Comparison of ENCODE assay signal across 9 cellular contexts in the genomic region with DNA sequence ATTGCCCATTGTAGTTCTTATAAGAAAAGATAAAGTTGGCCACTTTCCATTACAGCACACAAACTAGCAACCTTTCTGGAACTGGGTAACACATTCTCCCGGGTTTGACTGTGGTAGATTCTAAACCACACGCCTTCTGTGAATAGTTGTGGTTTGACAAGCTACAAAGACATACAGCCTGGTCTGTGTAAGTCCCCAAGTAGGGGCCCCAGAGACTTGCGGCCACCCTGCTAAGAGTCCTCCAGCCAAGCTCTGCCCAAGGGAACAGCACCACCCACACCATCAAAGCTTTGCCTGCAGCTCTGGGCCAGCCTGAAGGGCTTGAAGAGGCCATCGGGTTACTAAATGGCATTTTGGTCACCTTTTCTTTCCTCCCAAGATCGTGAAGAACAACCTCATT.
A peak's percentile ranks its signal among the peaks of the same experiment; 100 is the strongest.
DNase-seq lines count a peak whose midpoint lies in the region; ATAC-seq and TF ChIP-seq lines count a peak whose summit lies in the region.
"Had no signal": no experiment of that assay in that cellular context is flagged by ENCODE, and none has a peak within 500 bp of the region (broad histone marks: within the 10 kb centered on the region; RNA-seq: fewer than 3 reads in every experiment).

No MANE protein-coding gene starts in this region.

- no peak overlapping the region for H3K27ac ChIP-seq in colonic mucosa
- H3K27ac ChIP-seq: neutrophil had no signal

- no peaks in the 10 kb centered on the region for H3K36me3 ChIP-seq in colonic mucosa
- H3K36me3 ChIP-seq: neutrophil had no signal

- no peaks in the 10 kb centered on the region for H3K4me1 ChIP-seq in colonic mucosa

- H3K9me3 ChIP-seq in colonic mucosa: no peaks in the 10 kb centered on the region
- H3K9me3 ChIP-seq: neutrophil had no signal

- no peaks in the 10 kb centered on the region for H3K27me3 ChIP-seq in colonic mucosa
- H3K27me3 ChIP-seq: neutrophil had no signal

- H3K4me3 ChIP-seq in colonic mucosa: no peak overlapping the region

- no peak for TF ChIP-seq CTCF in colonic mucosa (IDR thresholded peaks at IDR 0.05)

- intact Hi-C loops in colonic mucosa (cut with DNase I): no loop called here

- DNase-seq in activated T-cell treated with anti-CD3 and anti-CD28 coated beads for 48 hours (ENCODE audit: low read depth) (peak; percentile 27), SW480 (ENCODE audit: low spot score) (peak; percentile 46), non-pigmented ciliary epithelial cell (ENCODE audit: low read depth) (peak; percentile 68), NCI-H1048 (lab: John Stamatoyannopoulos, UW) (no peak), Ammon's horn (ENCODE audit: low spot score) (no peak), colonic mucosa (no peak)
- no peak for DNase-seq in activated T-cell treated with anti-CD3 and anti-CD28 coated beads, Interleukin-2, amount 50 U/mL, for 1 hour

- no peak overlapping the region for H3K9ac ChIP-seq in colonic mucosa (ENCODE audit: low read depth in 2 of 2, low read length in 2 of 2)

- ATAC-seq in HG02973 (IDR thresholded peaks at IDR 0.05; ENCODE audit: unreplicated experiment): peak; percentile 88

Comparison
In these comparisons a context has a peak if more than half of its experiments do, and no peak if none do; other contexts are left out.
1. DNase-seq: peak in activated T-cell treated with anti-CD3 and anti-CD28 coated beads for 48 hours (single experiment), SW480 (single experiment) and non-pigmented ciliary epithelial cell (single experiment); none in activated T-cell treated with anti-CD3 and anti-CD28 coated beads, Interleukin-2, amount 50 U/mL, for 1 hour (single experiment), NCI-H1048 (single experiment), Ammon's horn (single experiment) and colonic mucosa (single experiment).